In genomic region chr9:135479469-135480052, GRCh38 we compare ENCODE assay signal across 8 cellular contexts. TPM values are rescaled to one million over a fixed set of nuclear protein-coding genes. Genes with fewer than 3 reads are reported as not detected.
DNase-seq lines count a peak whose midpoint lies in the region; ATAC-seq and TF ChIP-seq lines count a peak whose summit lies in the region.

Gene PPP1R26 (plus strand): TSS chr9:135479782. CDS start chr9:135484511, 4,729 bp downstream.

- peak within 1 kb of the TSS; percentile 71 to 100 (median 87) for H3K4me3 ChIP-seq in heart right ventricle

- no peaks in the 10 kb centered on the region for H3K9me3 ChIP-seq in heart right ventricle

- H3K36me3 ChIP-seq in heart right ventricle, result peaks cover 0 to 17% (median 7%) of the 10 kb centered on the region in 9 donors

- H3K4me1 Mint-ChIP-seq in stimulated activated naive CD8-positive, alpha-beta T cell treated with anti-CD3 and anti-CD28 coated beads, Interleukin-15, Interleukin-2, amounts not matched to agents 100 ng/mL and 50 ng/mL, for 24 hours (ENCODE audit: low read depth), result peaks cover 5% of the 10 kb centered on the region
- peaks cover 3% of the 10 kb centered on the region for H3K4me1 Mint-ChIP-seq in activated CD8-positive, alpha-beta T cell treated with anti-CD3 and anti-CD28 coated beads, Interleukin-2, amount 10 ng/mL, durations not matched to agents 7 days and 5 days (ENCODE audit: low read depth)
- peaks cover 8% of the 10 kb centered on the region for H3K4me1 Mint-ChIP-seq in progenitor cell of endocrine pancreas (ENCODE audit: low read depth)

- no peak within 1 kb of the TSS for H3K27ac Mint-ChIP-seq in stimulated activated naive CD8-positive, alpha-beta T cell treated with anti-CD3 and anti-CD28 coated beads, Interleukin-15, Interleukin-2, amounts not matched to agents 100 ng/mL and 50 ng/mL, for 24 hours
- no peak within 1 kb of the TSS for H3K27ac Mint-ChIP-seq in activated CD8-positive, alpha-beta T cell treated with anti-CD3 and anti-CD28 coated beads, Interleukin-2, amount 10 ng/mL, durations not matched to agents 7 days and 5 days
- peak within 1 kb of the TSS; percentile 96 for H3K27ac Mint-ChIP-seq in progenitor cell of endocrine pancreas

- no peaks in the 10 kb centered on the region for H3K9me3 Mint-ChIP-seq in stimulated activated naive CD8-positive, alpha-beta T cell treated with anti-CD3 and anti-CD28 coated beads, Interleukin-15, Interleukin-2, amounts not matched to agents 100 ng/mL and 50 ng/mL, for 24 hours
- H3K9me3 Mint-ChIP-seq in activated CD8-positive, alpha-beta T cell treated with anti-CD3 and anti-CD28 coated beads, Interleukin-2, amount 10 ng/mL, durations not matched to agents 7 days and 5 days (ENCODE audit: insufficient read depth), result no peaks in the 10 kb centered on the region
- no peaks in the 10 kb centered on the region for H3K9me3 Mint-ChIP-seq in progenitor cell of endocrine pancreas (ENCODE audit: low read depth)

- no peak for TF ChIP-seq CTCF in heart right ventricle (IDR thresholded peaks at IDR 0.05)
- no peak for TF ChIP-seq CTCF in progenitor cell of endocrine pancreas (IDR thresholded peaks at IDR 0.05; ENCODE audit: unreplicated experiment)

- peaks cover 38% of the 10 kb centered on the region for H3K27me3 Mint-ChIP-seq in stimulated activated naive CD8-positive, alpha-beta T cell treated with anti-CD3 and anti-CD28 coated beads, Interleukin-15, Interleukin-2, amounts not matched to agents 100 ng/mL and 50 ng/mL, for 24 hours
- H3K27me3 Mint-ChIP-seq in activated CD8-positive, alpha-beta T cell treated with anti-CD3 and anti-CD28 coated beads, Interleukin-2, amount 10 ng/mL, durations not matched to agents 7 days and 5 days (ENCODE audit: low read depth), result peaks cover 34% of the 10 kb centered on the region
- no peaks in the 10 kb centered on the region for H3K27me3 Mint-ChIP-seq in progenitor cell of endocrine pancreas

- H3K27me3 ChIP-seq in heart right ventricle, result peaks cover 0 to 25% (median 0%) of the 10 kb centered on the region in 7 donors

- no peak for DNase-seq in stimulated activated naive CD8-positive, alpha-beta T cell treated with anti-CD3 and anti-CD28 coated beads, Interleukin-15, Interleukin-2, amounts not matched to agents 100 U/mL and 50 U/mL, for 24 hours
- DNase-seq in activated CD8-positive, alpha-beta T cell treated with anti-CD3 and anti-CD28 coated beads, Interleukin-2, amount 10 ng/mL, durations not matched to agents 7 days and 5 days, result no peak
- peak; percentile 34 to 49 for DNase-seq in heart right ventricle
- peak; percentile 25 for DNase-seq in progenitor cell of endocrine pancreas (ENCODE audit: low spot score, unreplicated experiment)
- no peak for DNase-seq in HCEC 1CT

- no peak for ATAC-seq in stimulated activated naive CD8-positive, alpha-beta T cell treated with anti-CD3 and anti-CD28 coated beads, Interleukin-15, Interleukin-2, amounts not matched to agents 100 U/mL and 50 U/mL, for 24 hours
- peak; percentile 9 for ATAC-seq in activated CD8-positive, alpha-beta T cell treated with anti-CD3 and anti-CD28 coated beads, Interleukin-2, amount 10 ng/mL, durations not matched to agents 7 days and 5 days
- ATAC-seq in heart right ventricle (peak in 6 of 8 donors; percentile 22 to 68 (median 52)), HG03135 (IDR thresholded peaks at IDR 0.05; ENCODE audit: unreplicated experiment) (no peak), HG02798 (IDR thresholded peaks at IDR 0.05; ENCODE audit: poor library complexity, unreplicated experiment) (no peak)

- peaks cover 5 to 29% (median 15%) of the 10 kb centered on the region in 9 donors for H3K4me1 ChIP-seq in heart right ventricle

- intact Hi-C loops in heart right ventricle (cut with DNase I), result no loop called here

- H3K4me3 Mint-ChIP-seq in stimulated activated naive CD8-positive, alpha-beta T cell treated with anti-CD3 and anti-CD28 coated beads, Interleukin-15, Interleukin-2, amounts not matched to agents 100 ng/mL and 50 ng/mL, for 24 hours, result peak within 1 kb of the TSS; percentile 81
- peak within 1 kb of the TSS; percentile 68 for H3K4me3 Mint-ChIP-seq in activated CD8-positive, alpha-beta T cell treated with anti-CD3 and anti-CD28 coated beads, Interleukin-2, amount 10 ng/mL, durations not matched to agents 7 days and 5 days
- H3K4me3 Mint-ChIP-seq in progenitor cell of endocrine pancreas (ENCODE audit: low read depth), result peak within 1 kb of the TSS; percentile 81

- H3K27ac ChIP-seq in heart right ventricle, result peak within 1 kb of the TSS; percentile 48 to 90 (median 78)

- no peaks in the 10 kb centered on the region for H3K36me3 Mint-ChIP-seq in stimulated activated naive CD8-positive, alpha-beta T cell treated with anti-CD3 and anti-CD28 coated beads, Interleukin-15, Interleukin-2, amounts not matched to agents 100 ng/mL and 50 ng/mL, for 24 hours (ENCODE audit: low read depth)
- H3K36me3 Mint-ChIP-seq in activated CD8-positive, alpha-beta T cell treated with anti-CD3 and anti-CD28 coated beads, Interleukin-2, amount 10 ng/mL, durations not matched to agents 7 days and 5 days (ENCODE audit: low read depth), result peaks cover 2% of the 10 kb centered on the region
- H3K36me3 Mint-ChIP-seq in progenitor cell of endocrine pancreas (ENCODE audit: insufficient read depth), result no peaks in the 10 kb centered on the region

- POLR2A ChIA-PET in activated CD8-positive, alpha-beta T cell treated with anti-CD3 and anti-CD28 coated beads, Interleukin-2, amount 10 ng/mL, durations not matched to agents 7 days and 5 days (lab: Charles Lee), result no interaction called here

- 1 to 2% methylated on average over 20 to 90 of the region's 103 CpGs for WGBS in heart right ventricle, 2 donors

- CTCF ChIA-PET in activated CD8-positive, alpha-beta T cell treated with anti-CD3 and anti-CD28 coated beads, Interleukin-2, amount 10 ng/mL, durations not matched to agents 7 days and 5 days (lab: Charles Lee), result no interaction called here

RNA-seq across cellular contexts. Expression of gene PPP1R26, which starts in this region (rescaled TPM):
- not detected for total RNA-seq in activated CD8-positive, alpha-beta T cell treated with anti-CD3 and anti-CD28 coated beads, Interleukin-2, amount 10 ng/mL, durations not matched to agents 7 days and 5 days
- 10 to 100 TPM; 17.8 to 26.7 (median 20.8) TPM for total RNA-seq in heart right ventricle
- 1 to 10 TPM; 7.5 to 8.9 TPM for polyA plus RNA-seq in heart right ventricle
- total RNA-seq in progenitor cell of endocrine pancreas, result 48.3 and 50.2 TPM in 2 replicates

Comparison
In these comparisons a context has a peak if more than half of its experiments do, and no peak if none do; other contexts are left out.
1. RNA of gene PPP1R26 (total RNA-seq): 48.3 to 50.2 TPM in progenitor cell of endocrine pancreas and 17.8 to 26.7 TPM in heart right ventricle; not detected in activated CD8-positive, alpha-beta T cell treated with anti-CD3 and anti-CD28 coated beads, Interleukin-2, amount 10 ng/mL, durations not matched to agents 7 days and 5 days; every median in the first group is over 10 times any median in the second.
2. Peak in ATAC-seq in activated CD8-positive, alpha-beta T cell treated with anti-CD3 and anti-CD28 coated beads, Interleukin-2, amount 10 ng/mL, durations not matched to agents 7 days and 5 days; RNA of the gene not detected or under 1 TPM.
3. ATAC-seq: peak in heart right ventricle (6 of 8); none in stimulated activated naive CD8-positive, alpha-beta T cell treated with anti-CD3 and anti-CD28 coated beads, Interleukin-15, Interleukin-2, amounts not matched to agents 100 U/mL and 50 U/mL, for 24 hours (single experiment), HG03135 (single experiment) and HG02798 (single experiment).
4. DNase-seq: peak in heart right ventricle (2 of 2) and progenitor cell of endocrine pancreas (single experiment); none in stimulated activated naive CD8-positive, alpha-beta T cell treated with anti-CD3 and anti-CD28 coated beads, Interleukin-15, Interleukin-2, amounts not matched to agents 100 U/mL and 50 U/mL, for 24 hours (single experiment), activated CD8-positive, alpha-beta T cell treated with anti-CD3 and anti-CD28 coated beads, Interleukin-2, amount 10 ng/mL, durations not matched to agents 7 days and 5 days (single experiment) and HCEC 1CT (single experiment).
5. Peak in every context shown above with its lines, with median percentiles within 50 percentile points of each other: H3K4me3 Mint-ChIP-seq.